In genomic region chr11:127651888-127652221, GRCh38 we compare ENCODE assay signal across 22 cellular contexts.
DNase-seq lines count a peak whose midpoint lies in the region; ATAC-seq and TF ChIP-seq lines count a peak whose summit lies in the region.
"Had no signal": no experiment of that assay in that cellular context is flagged by ENCODE, and none has a peak within 500 bp of the region (broad histone marks: within the 10 kb centered on the region; RNA-seq: fewer than 3 reads in every experiment).

No MANE protein-coding gene starts in this region.

- no peak for TF ChIP-seq POLR2A in gastroesophageal sphincter (IDR thresholded peaks at IDR 0.05)

- DNase-seq in HS-5 (ENCODE audit: low read depth): peak; percentile 18
- no peak for DNase-seq in epithelial cell of prostate (ENCODE audit: low read depth, low spot score)
- no peak for DNase-seq in left lobe of liver (ENCODE audit: low spot score)
- no peak for DNase-seq in ecto neural progenitor cell (ENCODE audit: low spot score)
- DNase-seq in neural progenitor cell (ENCODE audit: low spot score): no peak
- DNase-seq: activated CD8-positive, alpha-beta T cell treated with anti-CD3 and anti-CD28 coated beads, Interleukin-2, amount 10 ng/mL, durations not matched to agents 7 days and 5 days; activated naive CD8-positive, alpha-beta T cell treated with anti-CD3 and anti-CD28 coated beads for 36 hours; activated T-cell treated with anti-CD3 and anti-CD28 coated beads, Interleukin-2, amount 50 U/mL, for 4 hours; DMS 273 treated with DMSO at 0.1 percent for 48 hours; left ventricle myocardium superior; NCI-H2081 treated with DMSO at 0.1 percent for 48 hours; SIG-M5; stimulated activated naive B cell treated with anti-CD40 and anti-IgM and Interleukin-4, amounts not matched to agents 10 μg/mL and 1 μg/mL and 100 μg/mL, for 72 hours; T-helper 17 cell; tibial artery had no signal

- H3K36me3 ChIP-seq in ACC112 (ENCODE audit: insufficient read depth, low read length) (no peaks in the 10 kb centered on the region), neural progenitor cell (no peaks in the 10 kb centered on the region), gastroesophageal sphincter (no peaks in the 10 kb centered on the region)
- H3K36me3 ChIP-seq: right atrium auricular region, tibial artery had no signal

- no peak for TF ChIP-seq CTCF in neural progenitor cell (IDR thresholded peaks at IDR 0.05)
- no peak for TF ChIP-seq CTCF in gastroesophageal sphincter (IDR thresholded peaks at IDR 0.05)

- no peak overlapping the region for H3K4me2 ChIP-seq in neural progenitor cell
- H3K4me2 ChIP-seq: A549 had no signal

- H3K4me1 Mint-ChIP-seq in neural progenitor cell: peaks cover 7% of the 10 kb centered on the region
- H3K4me1 Mint-ChIP-seq: activated naive CD8-positive, alpha-beta T cell treated with anti-CD3 and anti-CD28 coated beads for 36 hours; CD14-positive monocyte; stimulated activated naive B cell treated with anti-CD40 and anti-IgM and Interleukin-4, amounts not matched to agents 10 μg/mL and 1 μg/mL and 100 μg/mL, for 72 hours; T-helper 17 cell had no signal

- no peaks in the 10 kb centered on the region for H3F3A ChIP-seq in neural progenitor cell (ENCODE audit: low read depth)

- no peaks in the 10 kb centered on the region for H3K36me3 Mint-ChIP-seq in neural progenitor cell
- H3K36me3 Mint-ChIP-seq: activated naive CD8-positive, alpha-beta T cell treated with anti-CD3 and anti-CD28 coated beads for 36 hours; CD14-positive monocyte; stimulated activated naive B cell treated with anti-CD40 and anti-IgM and Interleukin-4, amounts not matched to agents 10 μg/mL and 1 μg/mL and 100 μg/mL, for 72 hours had no signal

- H4K20me1 ChIP-seq in neural progenitor cell (ENCODE audit: low read depth): no peaks in the 10 kb centered on the region

- H3K79me2 ChIP-seq in ACC112 (ENCODE audit: control insufficient read depth, insufficient read depth, low read length, unreplicated experiment): no peaks in the 10 kb centered on the region
- no peaks in the 10 kb centered on the region for H3K79me2 ChIP-seq in neural progenitor cell (ENCODE audit: low read depth)

- H3K27ac ChIP-seq in ACC112 (ENCODE audit: low read depth, low read length): peak overlapping the region; percentile 80
- peak overlapping the region; percentile 44 for H3K27ac ChIP-seq in epithelial cell of prostate
- no peak overlapping the region for H3K27ac ChIP-seq in neural progenitor cell
- no peak overlapping the region for H3K27ac ChIP-seq in gastroesophageal sphincter
- H3K27ac ChIP-seq: A549, right atrium auricular region, tibial artery had no signal

- H3K9me3 ChIP-seq in neural progenitor cell (ENCODE audit: low read depth): no peaks in the 10 kb centered on the region
- H3K9me3 ChIP-seq in gastroesophageal sphincter: no peaks in the 10 kb centered on the region
- H3K9me3 ChIP-seq: A549, right atrium auricular region, tibial artery had no signal

- peak; percentile 76 for ATAC-seq in GM19351 (IDR thresholded peaks at IDR 0.05; ENCODE audit: unreplicated experiment)
- ATAC-seq in left lobe of liver: no peak
- ATAC-seq in gastroesophageal sphincter: no peak
- ATAC-seq: A549; activated CD8-positive, alpha-beta T cell treated with anti-CD3 and anti-CD28 coated beads, Interleukin-2, amount 10 ng/mL, durations not matched to agents 7 days and 5 days; activated T-cell treated with anti-CD3 and anti-CD28 coated beads, Interleukin-2, amount 50 U/mL, for 4 hours; left ventricle myocardium superior; stimulated activated naive B cell treated with anti-CD40 and anti-IgM and Interleukin-4, amounts not matched to agents 10 μg/mL and 1 μg/mL and 100 μg/mL, for 72 hours; T-helper 17 cell had no signal

- TF ChIP-seq EP300 in gastroesophageal sphincter (IDR thresholded peaks at IDR 0.05): no peak

- H3K4me3 Mint-ChIP-seq in neural progenitor cell: no peak overlapping the region
- H3K4me3 Mint-ChIP-seq: activated CD8-positive, alpha-beta T cell treated with anti-CD3 and anti-CD28 coated beads, Interleukin-2, amount 10 ng/mL, durations not matched to agents 7 days and 5 days; activated naive CD8-positive, alpha-beta T cell treated with anti-CD3 and anti-CD28 coated beads for 36 hours; activated T-cell treated with anti-CD3 and anti-CD28 coated beads, Interleukin-2, amount 50 U/mL, for 4 hours; CD14-positive monocyte; dendritic cell treated with granulocyte-macrophage colony-stimulating factor and Interleukin-4, amounts not matched to agents 40 ng/mL and 50 ng/mL, for 4 days; stimulated activated naive B cell treated with anti-CD40 and anti-IgM and Interleukin-4, amounts not matched to agents 10 μg/mL and 1 μg/mL and 100 μg/mL, for 72 hours; T-helper 17 cell had no signal

- no peaks in the 10 kb centered on the region for H3K27me3 Mint-ChIP-seq in neural progenitor cell (ENCODE audit: insufficient read depth, low read depth)
- H3K27me3 Mint-ChIP-seq: activated naive CD8-positive, alpha-beta T cell treated with anti-CD3 and anti-CD28 coated beads for 36 hours; dendritic cell treated with granulocyte-macrophage colony-stimulating factor and Interleukin-4, amounts not matched to agents 40 ng/mL and 50 ng/mL, for 4 days; stimulated activated naive B cell treated with anti-CD40 and anti-IgM and Interleukin-4, amounts not matched to agents 10 μg/mL and 1 μg/mL and 100 μg/mL, for 72 hours had no signal

- no peak overlapping the region for H3K4me3 ChIP-seq in ACC112 (ENCODE audit: low read depth, low read length)
- H3K4me3 ChIP-seq in neural progenitor cell: no peak overlapping the region
- H3K4me3 ChIP-seq in gastroesophageal sphincter: no peak overlapping the region
- H3K4me3 ChIP-seq: A549, right atrium auricular region, tibial artery had no signal

- 43 to 91% methylated on average over 1 of the region's 1 CpG for WGBS in gastroesophageal sphincter (ENCODE audit: low coverage in 1 of 2), 2 donors

- peaks cover 5% of the 10 kb centered on the region for H3K9me3 Mint-ChIP-seq in neural progenitor cell
- H3K9me3 Mint-ChIP-seq: activated T-cell treated with anti-CD3 and anti-CD28 coated beads, Interleukin-2, amount 50 U/mL, for 4 hours; dendritic cell treated with granulocyte-macrophage colony-stimulating factor and Interleukin-4, amounts not matched to agents 40 ng/mL and 50 ng/mL, for 4 days had no signal

- no peak overlapping the region for H2AFZ ChIP-seq in ACC112 (ENCODE audit: low read length, unreplicated experiment)
- H2AFZ ChIP-seq in neural progenitor cell (replicated peaks): no peak overlapping the region

- H3K4me1 ChIP-seq in ACC112 (ENCODE audit: control insufficient read depth, insufficient read depth, low read length, unreplicated experiment) (peaks cover 6% of the 10 kb centered on the region), neural progenitor cell (no peaks in the 10 kb centered on the region), gastroesophageal sphincter (no peaks in the 10 kb centered on the region)
- H3K4me1 ChIP-seq: A549, right atrium auricular region, tibial artery had no signal

- H3K27me3 ChIP-seq in ACC112 (ENCODE audit: insufficient read depth, low read length): no peaks in the 10 kb centered on the region
- no peaks in the 10 kb centered on the region for H3K27me3 ChIP-seq in neural progenitor cell
- H3K27me3 ChIP-seq in gastroesophageal sphincter: no peaks in the 10 kb centered on the region
- H3K27me3 ChIP-seq: right atrium auricular region, tibial artery had no signal

- no peak overlapping the region for H3K9ac ChIP-seq in neural progenitor cell

- no peak overlapping the region for H3K27ac Mint-ChIP-seq in neural progenitor cell
- H3K27ac Mint-ChIP-seq: activated CD8-positive, alpha-beta T cell treated with anti-CD3 and anti-CD28 coated beads, Interleukin-2, amount 10 ng/mL, durations not matched to agents 7 days and 5 days; activated naive CD8-positive, alpha-beta T cell treated with anti-CD3 and anti-CD28 coated beads for 36 hours; CD14-positive monocyte; dendritic cell treated with granulocyte-macrophage colony-stimulating factor and Interleukin-4, amounts not matched to agents 40 ng/mL and 50 ng/mL, for 4 days; stimulated activated naive B cell treated with anti-CD40 and anti-IgM and Interleukin-4, amounts not matched to agents 10 μg/mL and 1 μg/mL and 100 μg/mL, for 72 hours; T-helper 17 cell had no signal

Comparison
In these comparisons a context has a peak if more than half of its experiments do, and no peak if none do; other contexts are left out.
1. H3K27ac ChIP-seq: peak in ACC112 (single experiment) and epithelial cell of prostate (single experiment); none in neural progenitor cell (single experiment) and gastroesophageal sphincter (0 of 4).